11 cellular contexts compared by ENCODE assay signal in the genomic region with DNA sequence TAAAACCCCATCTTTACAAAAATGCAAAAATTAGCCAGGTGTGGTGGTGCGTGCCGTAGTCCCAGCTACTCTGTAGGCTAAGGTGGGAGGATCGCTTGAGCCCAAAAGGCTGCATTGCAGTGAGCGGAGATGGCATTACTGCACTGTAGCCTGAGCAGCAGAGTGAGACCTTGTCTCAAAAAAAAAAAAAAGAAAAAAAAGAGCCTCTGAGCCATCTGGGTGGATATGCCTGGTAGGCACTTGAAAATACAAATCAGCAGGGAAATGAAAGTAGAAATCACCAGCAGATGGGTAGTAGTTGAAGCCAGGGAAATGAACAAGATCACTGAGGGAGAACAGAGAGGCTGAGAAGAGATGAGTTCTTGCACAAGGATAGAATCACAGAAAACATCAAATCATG.
DNase-seq lines count a peak whose midpoint lies in the region; ATAC-seq, FAIRE-seq and TF ChIP-seq lines count a peak whose summit lies in the region.
"Had no signal": no experiment of that assay in that cellular context is flagged by ENCODE, and none has a peak within 500 bp of the region (broad histone marks: within the 10 kb centered on the region; RNA-seq: fewer than 3 reads in every experiment).

No MANE protein-coding gene starts in this region.

- peak overlapping the region; percentile 85 for H3K9ac ChIP-seq in OCI-LY3 (ENCODE audit: low read length)

- peak overlapping the region; percentile 96 for H3K27ac ChIP-seq in OCI-LY3 (ENCODE audit: low read length)
- H3K27ac ChIP-seq: neutrophil, tibial artery had no signal

- TF ChIP-seq CTCF in OCI-LY3 (IDR thresholded peaks at IDR 0.05; ENCODE audit: low read depth, low read length) = no peak

- no peaks in the 10 kb centered on the region for H4K20me1 ChIP-seq in OCI-LY3 (ENCODE audit: insufficient read depth, low read length)

- no peaks in the 10 kb centered on the region for H3K36me3 ChIP-seq in OCI-LY3 (replicated peaks; ENCODE audit: low read depth, low read length)
- H3K36me3 ChIP-seq: neutrophil, tibial artery had no signal

- no peaks in the 10 kb centered on the region for H3K9me3 ChIP-seq in OCI-LY3 (ENCODE audit: insufficient read depth, low read length)
- H3K9me3 ChIP-seq: neutrophil, tibial artery had no signal

- peaks cover 25% of the 10 kb centered on the region for H3K79me2 ChIP-seq in OCI-LY3 (ENCODE audit: low read length)

- H3K27me3 ChIP-seq in OCI-LY3 (ENCODE audit: low read depth, low read length) = no peaks in the 10 kb centered on the region
- H3K27me3 ChIP-seq: neutrophil, tibial artery had no signal

- ATAC-seq in GM21381 (IDR thresholded peaks at IDR 0.05; ENCODE audit: unreplicated experiment) (peak; percentile 56), HG03060 (IDR thresholded peaks at IDR 0.05; ENCODE audit: low read depth, unreplicated experiment) (peak; percentile 37), HG02970 (IDR thresholded peaks at IDR 0.05; ENCODE audit: low FRiP score, unreplicated experiment) (no peak)
- no peak for ATAC-seq in activated CD4-positive, CD25-positive, alpha-beta regulatory T cell treated with anti-CD3 and anti-CD28 coated beads, Interleukin-2, amount 50 U/mL, for 24 hours

- peaks cover 97% of the 10 kb centered on the region for H3K4me1 ChIP-seq in OCI-LY3 (ENCODE audit: low read length)
- H3K4me1 ChIP-seq: tibial artery had no signal

- H2AFZ ChIP-seq in OCI-LY3 (ENCODE audit: low read depth, low read length) = no peak overlapping the region

- peak overlapping the region; percentile 37 for H3K4me3 ChIP-seq in OCI-LY3 (ENCODE audit: low read length)
- H3K4me3 ChIP-seq: tibial artery had no signal

- peak; percentile 70 for FAIRE-seq in GM18507 (lab: Jason Lieb, UNC)

- peak overlapping the region; percentile 71 for H3K4me2 ChIP-seq in OCI-LY3 (ENCODE audit: low read length)

- no peak for DNase-seq in GM18507 (ENCODE audit: extremely low spot score, insufficient read length, low read depth)
- no peak for DNase-seq in SK-N-DZ (ENCODE audit: low spot score)
- DNase-seq in activated gamma-delta T cell (lab: John Stamatoyannopoulos, UW) = no peak
- DNase-seq: NCI-H82, tibial artery had no signal

Comparison
In these comparisons a context has a peak if more than half of its experiments do, and no peak if none do; other contexts are left out.
1. ATAC-seq: peak in GM21381 (single experiment) and HG03060 (single experiment); none in activated CD4-positive, CD25-positive, alpha-beta regulatory T cell treated with anti-CD3 and anti-CD28 coated beads, Interleukin-2, amount 50 U/mL, for 24 hours (0 of 2) and HG02970 (single experiment).